ENCODE assay signal across 10 cellular contexts in the genomic region with DNA sequence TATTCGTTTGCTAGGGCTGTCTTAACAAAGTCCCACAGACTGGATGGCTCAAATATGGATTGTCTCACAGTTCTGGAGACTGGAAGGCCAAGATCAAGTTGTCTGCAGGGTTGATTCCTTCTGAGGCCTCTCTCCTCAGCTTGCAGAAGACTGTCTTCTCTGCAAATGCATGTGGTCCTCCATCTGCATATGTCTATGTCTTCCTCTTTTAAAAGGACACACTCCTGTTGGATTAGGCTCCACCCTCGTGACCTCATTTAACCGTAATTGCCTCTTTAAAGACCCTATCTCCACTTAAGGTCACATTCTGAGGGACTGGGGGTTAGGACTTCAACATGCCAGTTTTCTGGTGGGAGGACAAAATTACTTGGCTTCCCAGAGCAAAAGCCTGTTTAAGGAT.
A peak's percentile ranks its signal among the peaks of the same experiment; 100 is the strongest.
DNase-seq lines count a peak whose midpoint lies in the region; FAIRE-seq and TF ChIP-seq lines count a peak whose summit lies in the region.
"Had no signal": no experiment of that assay in that cellular context is flagged by ENCODE, and none has a peak within 500 bp of the region (broad histone marks: within the 10 kb centered on the region; RNA-seq: fewer than 3 reads in every experiment).

No MANE protein-coding gene starts in this region.

- H3K79me2 ChIP-seq in keratinocyte (ENCODE audit: control insufficient read depth, insufficient read depth, low read length) = no peaks in the 10 kb centered on the region

- TF ChIP-seq POLR2A in thyroid gland (IDR thresholded peaks at IDR 0.05) = no peak

- H3K9ac ChIP-seq in keratinocyte (ENCODE audit: control insufficient read depth, extremely low read depth, insufficient read depth, low read length) = peak overlapping the region; percentile 52

- H3K4me1 ChIP-seq in SJCRH30 = peaks cover 46% of the 10 kb centered on the region
- H3K4me1 ChIP-seq in keratinocyte (ENCODE audit: control insufficient read depth, extremely low read depth, insufficient read depth, low read length) = peaks cover 33% of the 10 kb centered on the region
- H3K4me1 ChIP-seq in thyroid gland = peaks cover 4 to 16% of the 10 kb centered on the region in 2 donors

- FAIRE-seq in keratinocyte (lab: Jason Lieb, UNC) = peak; percentile 32

- no peaks in the 10 kb centered on the region for H3K27me3 Mint-ChIP-seq in activated CD4-positive, alpha-beta T cell treated with anti-CD3 and anti-CD28 coated beads, Interleukin-2, amount 10 ng/mL, durations not matched to agents 24 days and 14 days
- H3K27me3 Mint-ChIP-seq: activated CD4-positive, alpha-beta T cell treated with anti-CD3 and anti-CD28 coated beads, Interleukin-2, amount 10 ng/mL, durations not matched to agents 7 days and 5 days had no signal

- H2AFZ ChIP-seq in keratinocyte (ENCODE audit: control insufficient read depth, low read length) = peak overlapping the region; percentile 54

- no peaks in the 10 kb centered on the region for H4K20me1 ChIP-seq in keratinocyte (ENCODE audit: control insufficient read depth, extremely low read depth, insufficient read depth, low read length)

- H3K27ac Mint-ChIP-seq in activated CD4-positive, alpha-beta T cell treated with anti-CD3 and anti-CD28 coated beads, Interleukin-2, amount 10 ng/mL, durations not matched to agents 24 days and 14 days = peak overlapping the region; percentile 90

- WGBS in thyroid gland, 2 donors = 69 to 77% methylated on average over 3 of the region's 3 CpGs

- dilution Hi-C loops in keratinocyte (cut with MboI; ENCODE audit: extremely low pct_ligation_motif_present, low sequenced_read_pairs) = no loop called here

- H3K27ac ChIP-seq in SJCRH30 = peak overlapping the region; percentile 94
- H3K27ac ChIP-seq in keratinocyte (ENCODE audit: control insufficient read depth, insufficient read depth, low read length) = peak overlapping the region; percentile 86
- H3K27ac ChIP-seq in thyroid gland = peak overlapping the region in 2 of 3 donors; percentile 36 to 52
- no peak overlapping the region for H3K27ac ChIP-seq in caudate nucleus (ENCODE audit: low read depth, low read length)

- H3K9me1 ChIP-seq in keratinocyte (ENCODE audit: control insufficient read depth, extremely low read depth, insufficient read depth, low read length) = peaks cover 2% of the 10 kb centered on the region

- intact Hi-C loops in activated CD4-positive, alpha-beta T cell treated with anti-CD3 and anti-CD28 coated beads, Interleukin-2, amount 10 ng/mL, durations not matched to agents 24 days and 14 days (cut with micrococcal nuclease) = loop anchor here (5.0 to 10.0 kb wide), 3 partner anchors 143 to 230 kb away; no protein-coding TSS in a partner anchor
- intact Hi-C loops in thyroid gland (cut with DNase I) = no loop called here

- H3K4me3 ChIP-seq in SJCRH30 (no peak overlapping the region), keratinocyte (ENCODE audit: control insufficient read depth in 2 of 3, extremely low read depth in 1 of 3, insufficient read depth in 2 of 3, low read depth in 1 of 3, low read length in 3 of 3) (peak overlapping the region in 1 of 3 experiments; percentile 22), thyroid gland (replicated peaks in 1 of 3) (no peak overlapping the region)

- DNase-seq in activated CD4-positive, alpha-beta T cell treated with anti-CD3 and anti-CD28 coated beads, Interleukin-2, amount 10 ng/mL, durations not matched to agents 24 days and 14 days = no peak
- no peak for DNase-seq in activated CD4-positive, alpha-beta T cell treated with anti-CD3 and anti-CD28 coated beads, Interleukin-2, amount 50 U/mL, for 1 hour
- DNase-seq in SJCRH30 = no peak
- DNase-seq in keratinocyte (ENCODE audit: low read depth, low spot score) = no peak
- DNase-seq in thyroid gland = no peak
- no peak for DNase-seq in 8988T
- no peak for DNase-seq in caudate nucleus (lab: John Stamatoyannopoulos, UW)
- DNase-seq in activated CD4-positive, alpha-beta T cell treated with anti-CD3 and anti-CD28 coated beads for 4 hours = no peak
- DNase-seq: activated CD4-positive, alpha-beta T cell treated with anti-CD3 and anti-CD28 coated beads, Interleukin-2, amount 10 ng/mL, durations not matched to agents 7 days and 5 days; NCI-H187 had no signal

- no peak overlapping the region for H3K4me3 Mint-ChIP-seq in activated CD4-positive, alpha-beta T cell treated with anti-CD3 and anti-CD28 coated beads, Interleukin-2, amount 10 ng/mL, durations not matched to agents 24 days and 14 days
- H3K4me3 Mint-ChIP-seq: activated CD4-positive, alpha-beta T cell treated with anti-CD3 and anti-CD28 coated beads, Interleukin-2, amount 10 ng/mL, durations not matched to agents 7 days and 5 days had no signal

- H3K27me3 ChIP-seq in SJCRH30 (no peaks in the 10 kb centered on the region), keratinocyte (ENCODE audit: control insufficient read depth, extremely low read depth, insufficient read depth, low read length) (no peaks in the 10 kb centered on the region), thyroid gland (no peaks in the 10 kb centered on the region)

- H3K4me1 Mint-ChIP-seq in activated CD4-positive, alpha-beta T cell treated with anti-CD3 and anti-CD28 coated beads, Interleukin-2, amount 10 ng/mL, durations not matched to agents 24 days and 14 days = peaks cover 24% of the 10 kb centered on the region

- H3K9me3 ChIP-seq in SJCRH30 (replicated peaks) = no peaks in the 10 kb centered on the region
- H3K9me3 ChIP-seq in keratinocyte (ENCODE audit: control insufficient read depth, low read depth, low read length) = no peaks in the 10 kb centered on the region
- H3K9me3 ChIP-seq in thyroid gland = no peaks in the 10 kb centered on the region

- H3K4me2 ChIP-seq in keratinocyte (ENCODE audit: control insufficient read depth, extremely low read depth, insufficient read depth, low read depth, low read length) = peak overlapping the region; percentile 19

- peaks cover 3% of the 10 kb centered on the region for H3K36me3 Mint-ChIP-seq in activated CD4-positive, alpha-beta T cell treated with anti-CD3 and anti-CD28 coated beads, Interleukin-2, amount 10 ng/mL, durations not matched to agents 24 days and 14 days (ENCODE audit: low read depth)

- TF ChIP-seq CTCF in keratinocyte (optimal IDR thresholded peaks at IDR 0.05 in 1 of 3, IDR thresholded peaks at IDR 0.05 in 1 of 3, conservative IDR thresholded peaks at IDR 0.05 in 1 of 3; ENCODE audit: extremely low read depth in 1 of 3, insufficient read depth in 2 of 3, low read length in 3 of 3) (no peak), thyroid gland (IDR thresholded peaks at IDR 0.05) (no peak)

- no peaks in the 10 kb centered on the region for H3K36me3 ChIP-seq in SJCRH30
- no peaks in the 10 kb centered on the region for H3K36me3 ChIP-seq in keratinocyte (ENCODE audit: control insufficient read depth in 2 of 2, extremely low read depth in 1 of 2, insufficient read depth in 2 of 2, low read length in 2 of 2)
- no peaks in the 10 kb centered on the region for H3K36me3 ChIP-seq in thyroid gland

- H3K9me3 Mint-ChIP-seq in activated CD4-positive, alpha-beta T cell treated with anti-CD3 and anti-CD28 coated beads, Interleukin-2, amount 10 ng/mL, durations not matched to agents 24 days and 14 days = peaks cover 4% of the 10 kb centered on the region
